16 cellular contexts compared by ENCODE assay signal in the genomic region with DNA sequence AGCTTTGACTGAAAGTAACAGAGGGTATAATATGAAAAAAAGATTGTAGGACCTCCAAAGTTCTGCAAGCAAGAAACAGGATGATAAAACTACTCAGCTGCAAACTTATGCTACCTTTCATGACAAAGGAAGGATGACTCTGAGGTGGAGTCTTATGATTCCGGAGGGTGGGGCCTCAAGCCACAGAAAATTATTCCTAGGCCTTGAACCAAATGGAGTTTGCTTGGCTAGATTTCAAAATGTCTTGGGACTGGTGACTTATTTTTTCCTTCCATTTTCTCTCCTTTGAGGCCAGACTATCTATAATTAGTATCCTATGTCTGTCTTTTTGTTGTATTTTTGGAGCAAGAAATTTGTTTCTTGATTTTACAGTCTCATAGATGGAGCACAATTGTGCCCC.
"Had no signal": no experiment of that assay in that cellular context is flagged by ENCODE, and none has a peak within 500 bp of the region (broad histone marks: within the 10 kb centered on the region; RNA-seq: fewer than 3 reads in every experiment).

No MANE protein-coding gene starts in this region.

- H3K4me3 ChIP-seq: heart right ventricle, left ventricle myocardium inferior, right atrium auricular region, spleen, upper lobe of left lung had no signal

- H3K4me1 ChIP-seq: left ventricle myocardium inferior, right atrium auricular region, spleen, upper lobe of left lung had no signal

- H3K27me3 ChIP-seq: brain microvascular endothelial cell, heart right ventricle, right atrium auricular region, spleen, upper lobe of left lung had no signal

- ATAC-seq: activated CD8-positive, alpha-beta memory T cell treated with anti-CD3 and anti-CD28 coated beads, Interleukin-2, amount 10 ng/mL, durations not matched to agents 7 days and 5 days; activated naive CD4-positive, alpha-beta T cell treated with anti-CD3 and anti-CD28 coated beads, Interleukin-2, amount 50 U/mL, for 72 hours; stimulated activated memory B cell treated with anti-CD40 and anti-IgM and Interleukin-4, amounts not matched to agents 10 μg/mL and 1 μg/mL and 100 μg/mL, for 72 hours had no signal

- H3K36me3 ChIP-seq: brain microvascular endothelial cell, heart right ventricle, left ventricle myocardium inferior, right atrium auricular region, spleen, upper lobe of left lung had no signal

- H3K9me3 ChIP-seq: heart right ventricle, left ventricle myocardium inferior, right atrium auricular region, spleen, upper lobe of left lung had no signal

- H3K27ac ChIP-seq: brain microvascular endothelial cell, heart right ventricle, left ventricle myocardium inferior, right atrium auricular region, spleen, upper lobe of left lung had no signal

- DNase-seq: activated CD4-positive, alpha-beta T cell treated with anti-CD3 and anti-CD28 coated beads for 1 hour; activated CD4-positive, alpha-beta T cell treated with anti-CD3 and anti-CD28 coated beads, Interleukin-2, amount 50 U/mL, for 48 hours; activated CD8-positive, alpha-beta memory T cell treated with anti-CD3 and anti-CD28 coated beads, Interleukin-2, amount 10 ng/mL, durations not matched to agents 7 days and 5 days; activated effector memory CD4-positive, alpha-beta T cell treated with anti-CD3 and anti-CD28 coated beads, Interleukin-2, amount 50 U/mL, for 16 hours; activated T-cell treated with anti-CD3 and anti-CD28 coated beads, Interleukin-2, amount 50 U/mL, for 24 hours; amygdala; brain microvascular endothelial cell; heart right ventricle; left ventricle myocardium inferior; posterior cingulate gyrus; spleen; stimulated activated CD4-positive, alpha-beta T cell treated with anti-CD3 and anti-CD28 coated beads, Interleukin-1b, Interleukin-23, amount 100 ng/mL, for 48 hours; upper lobe of left lung had no signal
